Comparison of ENCODE assay signal across 8 cellular contexts in genomic region chr12:51009038-51009437, GRCh38. TPM values are rescaled to one million over a fixed set of nuclear protein-coding genes. Genes with fewer than 3 reads are reported as not detected.
DNase-seq lines count a peak whose midpoint lies in the region; ATAC-seq and TF ChIP-seq lines count a peak whose summit lies in the region.

No MANE protein-coding gene starts in this region.

- no peaks in the 10 kb centered on the region for H3K9me2 ChIP-seq in GM23338 (ENCODE audit: insufficient read depth)

- H3K4me3 ChIP-seq in GM23338 (no peak overlapping the region), H7 (ENCODE audit: insufficient read depth, low read depth, low read length) (no peak overlapping the region)

- ATAC-seq in GM23338, result peak; percentile 14; the same call in 2 of the 3 replicates
- no peak for ATAC-seq in SK-N-SH treated with all-trans-retinoic acid at 6 μM for 48 hours
- no peak for ATAC-seq in HG03039 (IDR thresholded peaks at IDR 0.05; ENCODE audit: unreplicated experiment)

- no peak overlapping the region for H3K4me3 Mint-ChIP-seq in GM23338

- H3K27me3 Mint-ChIP-seq in GM23338 (ENCODE audit: insufficient read depth, low read depth, poor library complexity), result peaks cover 16% of the 10 kb centered on the region

- H3K27ac ChIP-seq in GM23338 (ENCODE audit: low read depth), result no peak overlapping the region

- no peaks in the 10 kb centered on the region for H3F3A ChIP-seq in GM23338 (replicated peaks; ENCODE audit: low read depth)

- H2AFZ ChIP-seq in GM23338, result no peak overlapping the region

- peaks cover 40% of the 10 kb centered on the region for H3K36me3 Mint-ChIP-seq in GM23338 (ENCODE audit: low read depth)

- H3K4me2 ChIP-seq in GM23338, result peak overlapping the region; percentile 28; the same call in 1 of the 2 replicates

- TF ChIP-seq CTCF in GM23338 (conservative IDR thresholded peaks at IDR 0.05; ENCODE audit: low read depth in 2 of 2), result no peak

- no peak for DNase-seq in GM23338 (ENCODE audit: low spot score)
- peak; percentile 70 for DNase-seq in activated CD4-positive, alpha-beta T cell treated with anti-CD3 and anti-CD28 coated beads for 48 hours
- DNase-seq in epidermal melanocyte (ENCODE audit: insufficient read length, low spot score), result peak; percentile 41
- peak; percentile 84 for DNase-seq in occipital lobe (lab: John Stamatoyannopoulos, UW)
- DNase-seq in NCI-H446 (lab: John Stamatoyannopoulos, UW), result no peak
- DNase-seq in H7, result no peak

- H3K27me3 ChIP-seq in GM23338 (ENCODE audit: insufficient read depth) (no peaks in the 10 kb centered on the region), H7 (ENCODE audit: control insufficient read depth, insufficient read depth, low read length) (no peaks in the 10 kb centered on the region)

- H3K36me3 ChIP-seq in GM23338 (ENCODE audit: insufficient read depth), result no peaks in the 10 kb centered on the region
- peaks cover 3% of the 10 kb centered on the region; the same call in 1 of the 2 replicates for H3K36me3 ChIP-seq in H7 (replicated peaks; ENCODE audit: control insufficient read depth, insufficient read depth, low read length)

- no peaks in the 10 kb centered on the region; the same call in 1 of the 3 replicates for H3K9me3 Mint-ChIP-seq in GM23338

- peak overlapping the region; percentile 56; the same call in 1 of the 2 replicates for H3K27ac Mint-ChIP-seq in GM23338

- H4K20me1 ChIP-seq in GM23338 (replicated peaks; ENCODE audit: insufficient read depth), result peaks cover 3% of the 10 kb centered on the region

- H3K4me1 Mint-ChIP-seq in GM23338, result peaks cover 36% of the 10 kb centered on the region

- H3K4me1 ChIP-seq in GM23338 (ENCODE audit: insufficient read depth), result peaks cover 16% of the 10 kb centered on the region

- peaks cover 59% of the 10 kb centered on the region for H3K79me2 ChIP-seq in GM23338 (replicated peaks; ENCODE audit: insufficient read depth)

TF ChIP-seq in GM23338, 12 proteins besides CTCF, POLR2A, EP300 and RAD21 (continues in another document):
- no peak for TF ChIP-seq REST (IDR thresholded peaks at IDR 0.05; ENCODE audit: unreplicated experiment)
- no peak for TF ChIP-seq EZH2 (IDR thresholded peaks at IDR 0.05; ENCODE audit: low read depth, unreplicated experiment)
- TF ChIP-seq CREB1 (CRISPR knock-in tag; IDR thresholded peaks at IDR 0.05; ENCODE audit: low read depth), result no peak
- no peak for TF ChIP-seq ETS1 (IDR thresholded peaks at IDR 0.05)
- no peak for TF ChIP-seq EZH2phosphoT487 (IDR thresholded peaks at IDR 0.05; ENCODE audit: unreplicated experiment)
- TF ChIP-seq NANOG (IDR thresholded peaks at IDR 0.05; ENCODE audit: borderline replicate concordance), result no peak
- TF ChIP-seq ZNF114 (CRISPR knock-in tag; IDR thresholded peaks at IDR 0.05), result no peak

TF ChIP-seq in SK-N-SH treated with all-trans-retinoic acid at 6 μM for 48 hours, 23 proteins besides CTCF, POLR2A, EP300 and RAD21:
- no peak for TF ChIP-seq PATZ1 (CRISPR knock-in tag; IDR thresholded peaks at IDR 0.05; ENCODE audit: borderline replicate concordance)
- TF ChIP-seq ZC3H10 (CRISPR knock-in tag; IDR thresholded peaks at IDR 0.05), result no peak
- no peak for TF ChIP-seq ZNF565 (CRISPR knock-in tag; conservative IDR thresholded peaks at IDR 0.05; ENCODE audit: low read depth)
- TF ChIP-seq ZFP30 (CRISPR knock-in tag; IDR thresholded peaks at IDR 0.05), result no peak
- TF ChIP-seq RARB (CRISPR knock-in tag; IDR thresholded peaks at IDR 0.05), result no peak
- no peak for TF ChIP-seq ESRRG (CRISPR knock-in tag; IDR thresholded peaks at IDR 0.05)
- no peak for TF ChIP-seq CSRNP3 (CRISPR knock-in tag; IDR thresholded peaks at IDR 0.05)
- TF ChIP-seq CREB5 (CRISPR knock-in tag; IDR thresholded peaks at IDR 0.05; ENCODE audit: low read depth), result no peak
- TF ChIP-seq ARNTL (CRISPR knock-in tag; IDR thresholded peaks at IDR 0.05; ENCODE audit: borderline replicate concordance, low read depth), result no peak
TF ChIP-seq in SK-N-SH treated with all-trans-retinoic acid at 6 μM for 48 hours: peak in this region for 0.

RNA-seq across cellular contexts. Expression of gene SLC11A2, which starts 17.1 kb away (rescaled TPM):
- total RNA-seq in GM23338 (2014; rRNA removed; shearing (Covaris generic)), result 48.9 and 68.6 TPM in 2 replicates
- polyA plus RNA-seq in GM23338 (2016; fragmentation: Nextera tagmentation; extraction: Ambion mirVana), result 17.2 and 19.4 TPM in 2 replicates
- total RNA-seq in occipital lobe, result 96.7 TPM
- 44.9 and 53.0 TPM in 2 replicates for total RNA-seq in H7 (2014; rRNA removed; shearing (Covaris generic))

RNA-seq across cellular contexts. Expression of gene LETMD1, which starts 39.1 kb away (rescaled TPM):
- 29.9 and 43.0 TPM in 2 replicates for total RNA-seq in GM23338 (2014; rRNA removed; shearing (Covaris generic))
- 15.7 and 15.8 TPM in 2 replicates for polyA plus RNA-seq in GM23338 (2016; fragmentation: Nextera tagmentation; extraction: Ambion mirVana)
- total RNA-seq in occipital lobe, result 56.8 TPM
- 39.9 and 45.5 TPM in 2 replicates for total RNA-seq in H7 (2014; rRNA removed; shearing (Covaris generic))

RNA-seq across cellular contexts. Expression of gene HIGD1C, which starts 56.7 kb away (rescaled TPM):
- total RNA-seq in GM23338 (2014; rRNA removed; shearing (Covaris generic)), result not detected in 2 replicates
- polyA plus RNA-seq in GM23338 (2016; fragmentation: Nextera tagmentation; extraction: Ambion mirVana), result not detected in 2 replicates
- not detected for total RNA-seq in occipital lobe
- total RNA-seq in H7 (2014; rRNA removed; shearing (Covaris generic)), result not detected in 2 replicates

Comparison
In these comparisons a context has a peak if more than half of its experiments do, and no peak if none do; other contexts are left out.
1. DNase-seq: peak in activated CD4-positive, alpha-beta T cell treated with anti-CD3 and anti-CD28 coated beads for 48 hours (single experiment), epidermal melanocyte (single experiment) and occipital lobe (single experiment); none in GM23338 (single experiment), NCI-H446 (0 of 2) and H7 (single experiment).